Comparison of ENCODE assay signal across 9 cellular contexts in genomic region chrX:81120270-81120935, GRCh38.
A peak's percentile ranks its signal among the peaks of the same experiment; 100 is the strongest.
DNase-seq lines count a peak whose midpoint lies in the region; ATAC-seq, FAIRE-seq and TF ChIP-seq lines count a peak whose summit lies in the region.
"Had no signal": no experiment of that assay in that cellular context is flagged by ENCODE, and none has a peak within 500 bp of the region (broad histone marks: within the 10 kb centered on the region; RNA-seq: fewer than 3 reads in every experiment).

No MANE protein-coding gene starts in this region.

- H3K36me3 Mint-ChIP-seq in GM23338 (ENCODE audit: low read depth) (no peaks in the 10 kb centered on the region), mesothelial cell of epicardium (no peaks in the 10 kb centered on the region)

- H3K27ac Mint-ChIP-seq in GM23338: peak overlapping the region; percentile 97
- H3K27ac Mint-ChIP-seq in mesothelial cell of epicardium: peak overlapping the region; percentile 94

- no peaks in the 10 kb centered on the region for H3K9me2 ChIP-seq in GM23338 (ENCODE audit: insufficient read depth)

- H3K4me3 Mint-ChIP-seq in GM23338 (peak overlapping the region; percentile 96), mesothelial cell of epicardium (peak overlapping the region; percentile 87)

- peak overlapping the region; percentile 68 for H3K4me3 ChIP-seq in GM23338
- peak overlapping the region; percentile 70 for H3K4me3 ChIP-seq in LNCaP clone FGC (ENCODE audit: low read depth, low read length)
- H3K4me3 ChIP-seq in bronchial epithelial cell (ENCODE audit: low read depth, low read length): peak overlapping the region; percentile 41

- H3K27me3 Mint-ChIP-seq in GM23338 (ENCODE audit: insufficient read depth, low read depth, poor library complexity): peaks cover 3% of the 10 kb centered on the region
- peaks cover 28% of the 10 kb centered on the region for H3K27me3 Mint-ChIP-seq in mesothelial cell of epicardium (ENCODE audit: low read depth)

- no peaks in the 10 kb centered on the region for H3K9me3 Mint-ChIP-seq in GM23338
- peaks cover 15% of the 10 kb centered on the region for H3K9me3 Mint-ChIP-seq in mesothelial cell of epicardium

- TF ChIP-seq CTCF in GM23338 (conservative IDR thresholded peaks at IDR 0.05; ENCODE audit: low read depth in 2 of 2) (no peak), LNCaP clone FGC (IDR thresholded peaks at IDR 0.05; ENCODE audit: control insufficient read depth, extremely low read depth, insufficient read depth) (no peak), bronchial epithelial cell (IDR thresholded peaks at IDR 0.05; ENCODE audit: insufficient read depth, low read length, severe bottlenecking) (no peak), mesothelial cell of epicardium (IDR thresholded peaks at IDR 0.05; ENCODE audit: unreplicated experiment) (no peak)

- H3K4me2 ChIP-seq in GM23338: peak overlapping the region; percentile 83

- H3K27me3 ChIP-seq in GM23338 (ENCODE audit: insufficient read depth) (peaks cover 15% of the 10 kb centered on the region), bronchial epithelial cell (ENCODE audit: control insufficient read depth, insufficient read depth, low read length) (peaks cover 2% of the 10 kb centered on the region)

- no peak for FAIRE-seq in bronchial epithelial cell (lab: Jason Lieb, UNC)
- FAIRE-seq: A204.1 had no signal

- H3K79me2 ChIP-seq in GM23338 (replicated peaks; ENCODE audit: insufficient read depth): peaks cover 4% of the 10 kb centered on the region

- H3K4me1 Mint-ChIP-seq in GM23338 (peaks cover 6% of the 10 kb centered on the region; the same call in 2 of the 3 replicates), mesothelial cell of epicardium (peaks cover 4% of the 10 kb centered on the region)

- H3K4me1 ChIP-seq in GM23338 (ENCODE audit: insufficient read depth): no peaks in the 10 kb centered on the region

- H3K27ac ChIP-seq in GM23338 (ENCODE audit: low read depth): no peak overlapping the region

- H4K20me1 ChIP-seq in GM23338 (replicated peaks; ENCODE audit: insufficient read depth): no peaks in the 10 kb centered on the region

- ATAC-seq in GM23338: no peak

- no peaks in the 10 kb centered on the region for H3F3A ChIP-seq in GM23338 (replicated peaks; ENCODE audit: low read depth)

- H3K36me3 ChIP-seq in GM23338 (ENCODE audit: insufficient read depth): no peaks in the 10 kb centered on the region
- no peaks in the 10 kb centered on the region for H3K36me3 ChIP-seq in bronchial epithelial cell (ENCODE audit: control insufficient read depth, insufficient read depth, low read length)

- DNase-seq in DMS 273 (lab: John Stamatoyannopoulos, UW; ENCODE audit: unreplicated experiment) (peak; percentile 50), DMS 273 treated with DMSO at 0.1 percent for 48 hours (lab: John Stamatoyannopoulos, UW) (no peak), GM23338 (ENCODE audit: low spot score) (no peak), LNCaP clone FGC (ENCODE audit: low read depth) (no peak), bronchial epithelial cell (ENCODE audit: low read depth) (no peak), mesothelial cell of epicardium (ENCODE audit: low spot score in 2 of 2, unreplicated experiment in 2 of 2) (no peak), NCI-H2196 treated with DMSO at 0.1 percent for 48 hours (lab: John Stamatoyannopoulos, UW; ENCODE audit: unreplicated experiment) (no peak), germinal center (ENCODE audit: low spot score) (no peak)

- peak overlapping the region; percentile 52 for H2AFZ ChIP-seq in GM23338

TF ChIP-seq in GM23338, 12 proteins besides CTCF, POLR2A, EP300 and RAD21 (continues in another document):
- TF ChIP-seq ZNF331 (CRISPR knock-in tag; IDR thresholded peaks at IDR 0.05; ENCODE audit: low read depth): no peak
- no peak for TF ChIP-seq NANOG (IDR thresholded peaks at IDR 0.05; ENCODE audit: borderline replicate concordance)
- no peak for TF ChIP-seq CREB1 (CRISPR knock-in tag; IDR thresholded peaks at IDR 0.05; ENCODE audit: low read depth)
- TF ChIP-seq ZNF462 (CRISPR knock-in tag; IDR thresholded peaks at IDR 0.05): no peak
- no peak for TF ChIP-seq STAT1 (IDR thresholded peaks at IDR 0.05; ENCODE audit: unreplicated experiment)
- no peak for TF ChIP-seq POLR2AphosphoS5 (IDR thresholded peaks at IDR 0.05; ENCODE audit: low read depth)
- TF ChIP-seq ETS1 (IDR thresholded peaks at IDR 0.05): no peak
- no peak for TF ChIP-seq EZH2phosphoT487 (IDR thresholded peaks at IDR 0.05; ENCODE audit: unreplicated experiment)
- no peak for TF ChIP-seq ZNF114 (CRISPR knock-in tag; IDR thresholded peaks at IDR 0.05)
- TF ChIP-seq EZH2 (IDR thresholded peaks at IDR 0.05; ENCODE audit: low read depth, unreplicated experiment): no peak
- no peak for TF ChIP-seq JUNB (IDR thresholded peaks at IDR 0.05; ENCODE audit: unreplicated experiment)
